Comparison of ENCODE assay signal across 24 cellular contexts in the genomic region with DNA sequence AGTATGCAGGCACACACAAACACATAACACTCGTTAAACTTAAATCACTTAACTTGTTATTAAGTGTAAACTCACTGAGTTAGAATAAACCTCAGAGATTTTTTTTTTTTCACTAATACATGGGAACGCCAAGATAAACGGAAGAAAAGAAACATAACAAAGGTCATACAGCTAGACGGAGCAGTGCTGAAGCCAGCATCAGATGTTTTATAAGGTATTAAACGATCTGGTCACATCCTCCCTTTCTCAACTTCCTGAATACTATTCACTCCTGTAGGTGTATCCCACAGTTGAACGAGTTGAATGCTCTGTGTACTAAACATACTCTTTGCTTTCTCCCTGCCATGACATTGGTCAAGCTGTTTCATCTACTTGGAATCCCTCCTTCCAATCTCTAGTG.
DNase-seq lines count a peak whose midpoint lies in the region; ATAC-seq, FAIRE-seq and TF ChIP-seq lines count a peak whose summit lies in the region.
"Had no signal": no experiment of that assay in that cellular context is flagged by ENCODE, and none has a peak within 500 bp of the region (broad histone marks: within the 10 kb centered on the region; RNA-seq: fewer than 3 reads in every experiment).

No MANE protein-coding gene starts in this region.

- peaks cover 10% of the 10 kb centered on the region for H3K9me3 ChIP-seq in Caco-2
- H3K9me3 ChIP-seq in PC-3 (ENCODE audit: low read length) = no peaks in the 10 kb centered on the region
- H3K9me3 ChIP-seq in endothelial cell of umbilical vein (replicated peaks; ENCODE audit: control insufficient read depth, insufficient read depth, low read length) = no peaks in the 10 kb centered on the region
- peaks cover 6% of the 10 kb centered on the region for H3K9me3 ChIP-seq in lower lobe of right lung
- H3K9me3 ChIP-seq in GM23248 (ENCODE audit: low read depth) = no peaks in the 10 kb centered on the region
- H3K9me3 ChIP-seq: BE2C had no signal

- H3K27ac Mint-ChIP-seq in Caco-2 (ENCODE audit: unreplicated experiment) (peak overlapping the region; percentile 16), nephron (peak overlapping the region; percentile 83 to 93 (median 88))
- no peak overlapping the region for H3K27ac Mint-ChIP-seq in activated CD8-positive, alpha-beta T cell treated with anti-CD3 and anti-CD28 coated beads for 36 hours
- H3K27ac Mint-ChIP-seq: CD4-positive, CD25-positive, alpha-beta regulatory T cell had no signal

- H3K9me1 ChIP-seq in endothelial cell of umbilical vein (replicated peaks; ENCODE audit: control insufficient read depth, extremely low read depth, insufficient read depth, low read length) = no peaks in the 10 kb centered on the region

- no peak overlapping the region for H3K9ac ChIP-seq in PC-3 (ENCODE audit: low read length)
- H3K9ac ChIP-seq in endothelial cell of umbilical vein (replicated peaks; ENCODE audit: extremely low read depth, insufficient read depth, low read length) = no peak overlapping the region
- no peak overlapping the region for H3K9ac ChIP-seq in GM23248

- H4K20me1 ChIP-seq in PC-3 (ENCODE audit: low read length) (no peaks in the 10 kb centered on the region), endothelial cell of umbilical vein (replicated peaks; ENCODE audit: control insufficient read depth, extremely low read depth, insufficient read depth, low read length) (no peaks in the 10 kb centered on the region), GM23248 (ENCODE audit: insufficient read depth) (no peaks in the 10 kb centered on the region)

- intact Hi-C loops in Caco-2 (cut with micrococcal nuclease; ENCODE audit: unreplicated experiment) = no loop called here
- intact Hi-C loops in PC-3 (cut with micrococcal nuclease) = no loop called here
- intact Hi-C loops in endothelial cell of umbilical vein (cut with micrococcal nuclease) = no loop called here
- intact Hi-C loops in lower lobe of right lung (cut with DNase I) = no loop called here
- intact Hi-C loops in activated CD8-positive, alpha-beta T cell treated with anti-CD3 and anti-CD28 coated beads for 36 hours (cut with micrococcal nuclease) = no loop called here

- DNase-seq in Caco-2 (no peak), PC-3 (peak; percentile 66), endothelial cell of umbilical vein (ENCODE audit: low read depth, low spot score) (peak; percentile 14), lower lobe of right lung (no peak), NCI-H526 (lab: John Stamatoyannopoulos, UW) (no peak), GM23248 (no peak)
- DNase-seq in activated CD8-positive, alpha-beta T cell treated with anti-CD3 and anti-CD28 coated beads for 36 hours = no peak
- DNase-seq: BE2C; CD4-positive, CD25-positive, alpha-beta regulatory T cell; COR-L47; DMS153; GF-D8; GOT3; MV-4-11; NCI-H187; NCI-H2107; NCI-H510A; NCI-H774; RPMI8226; SHP77 treated with DMSO at 0.1 percent for 48 hours had no signal

- in situ Hi-C loops in GM23248 (cut with MboI) = no loop called here

- dilution Hi-C loops in endothelial cell of umbilical vein (cut with MboI; ENCODE audit: extremely low pct_ligation_motif_present, low sequenced_read_pairs) = no loop called here

- H3K4me3 Mint-ChIP-seq in Caco-2 (ENCODE audit: unreplicated experiment) = no peak overlapping the region
- no peak overlapping the region for H3K4me3 Mint-ChIP-seq in nephron
- H3K4me3 Mint-ChIP-seq in activated CD8-positive, alpha-beta T cell treated with anti-CD3 and anti-CD28 coated beads for 36 hours = no peak overlapping the region
- H3K4me3 Mint-ChIP-seq: CD4-positive, CD25-positive, alpha-beta regulatory T cell had no signal

- POLR2A ChIA-PET in Caco-2 (lab: Charles Lee) = no interaction called here
- POLR2A ChIA-PET in PC-3 (lab: Charles Lee; ENCODE audit: unreplicated experiment) = no interaction called here
- POLR2A ChIA-PET in endothelial cell of umbilical vein (lab: Charles Lee) = interaction anchor here (0.7 kb wide), 1 partner anchor 12 kb away, joined by 3 read pairs; no protein-coding TSS in a partner anchor
- POLR2A ChIA-PET in activated CD8-positive, alpha-beta T cell treated with anti-CD3 and anti-CD28 coated beads for 36 hours (lab: Charles Lee) = no interaction called here

- no peaks in the 10 kb centered on the region for H3K27me3 Mint-ChIP-seq in Caco-2 (ENCODE audit: insufficient read depth, unreplicated experiment)
- H3K27me3 Mint-ChIP-seq in nephron (ENCODE audit: low read depth) = no peaks in the 10 kb centered on the region
- no peaks in the 10 kb centered on the region for H3K27me3 Mint-ChIP-seq in activated CD8-positive, alpha-beta T cell treated with anti-CD3 and anti-CD28 coated beads for 36 hours

- H3K4me1 Mint-ChIP-seq in Caco-2 (ENCODE audit: low read depth, unreplicated experiment) = peaks cover 38% of the 10 kb centered on the region
- H3K4me1 Mint-ChIP-seq in nephron = peaks cover 39% of the 10 kb centered on the region
- no peaks in the 10 kb centered on the region for H3K4me1 Mint-ChIP-seq in activated CD8-positive, alpha-beta T cell treated with anti-CD3 and anti-CD28 coated beads for 36 hours (ENCODE audit: low read depth)

- BruUV-seq in Caco-2 (replicated peaks; lab: Mats Ljungman, UMichigan) (no TSS peak), PC-3 (replicated peaks; lab: Mats Ljungman, UMichigan) (no TSS peak), endothelial cell of umbilical vein (replicated peaks; lab: Mats Ljungman, UMichigan) (no TSS peak)

- H3K27me3 ChIP-seq in Caco-2 (replicated peaks; ENCODE audit: control insufficient read depth, insufficient read depth, low read length) = no peaks in the 10 kb centered on the region
- no peaks in the 10 kb centered on the region for H3K27me3 ChIP-seq in PC-3 (ENCODE audit: low read length)
- no peaks in the 10 kb centered on the region for H3K27me3 ChIP-seq in endothelial cell of umbilical vein (ENCODE audit: control insufficient read depth in 2 of 2, insufficient read depth in 2 of 2, low read length in 2 of 2)
- H3K27me3 ChIP-seq in lower lobe of right lung (ENCODE audit: low read depth) = no peaks in the 10 kb centered on the region
- no peaks in the 10 kb centered on the region for H3K27me3 ChIP-seq in GM23248 (replicated peaks; ENCODE audit: insufficient read depth)
- H3K27me3 ChIP-seq: BE2C had no signal

- ATAC-seq in PC-3 (peak; percentile 100), lower lobe of right lung (no peak)
- no peak for ATAC-seq in activated CD8-positive, alpha-beta T cell treated with anti-CD3 and anti-CD28 coated beads for 36 hours
- ATAC-seq: GM12878, HCT116 had no signal

- H2AFZ ChIP-seq in PC-3 (ENCODE audit: low read length) (no peak overlapping the region), endothelial cell of umbilical vein (ENCODE audit: low read depth, low read length) (no peak overlapping the region), GM23248 (no peak overlapping the region)

- TF ChIP-seq CTCF in Caco-2 (IDR thresholded peaks at IDR 0.05; ENCODE audit: insufficient read depth in 1 of 2, low read depth in 1 of 2, low read length in 1 of 2, severe bottlenecking in 1 of 2, unreplicated experiment in 1 of 2) (no peak), PC-3 (conservative IDR thresholded peaks at IDR 0.05; ENCODE audit: low read depth, low read length) (no peak), endothelial cell of umbilical vein (IDR thresholded peaks at IDR 0.05; ENCODE audit: extremely low read depth in 1 of 2, insufficient read depth in 1 of 2, low read depth in 1 of 2, low read length in 2 of 2) (no peak), nephron (IDR thresholded peaks at IDR 0.05; ENCODE audit: unreplicated experiment in 3 of 3) (no peak), lower lobe of right lung (IDR thresholded peaks at IDR 0.05) (no peak)
- TF ChIP-seq CTCF in activated CD8-positive, alpha-beta T cell treated with anti-CD3 and anti-CD28 coated beads for 36 hours (IDR thresholded peaks at IDR 0.05) = no peak

- peaks cover 13% of the 10 kb centered on the region for H3K36me3 Mint-ChIP-seq in Caco-2 (ENCODE audit: insufficient read depth, unreplicated experiment)
- H3K36me3 Mint-ChIP-seq in nephron (ENCODE audit: low read depth) = peaks cover 36% of the 10 kb centered on the region
- H3K36me3 Mint-ChIP-seq in activated CD8-positive, alpha-beta T cell treated with anti-CD3 and anti-CD28 coated beads for 36 hours (ENCODE audit: low read depth) = no peaks in the 10 kb centered on the region
- H3K36me3 Mint-ChIP-seq: CD4-positive, CD25-positive, alpha-beta regulatory T cell had no signal

- peak overlapping the region; percentile 32 for H3K27ac ChIP-seq in PC-3 (ENCODE audit: low read length)
- H3K27ac ChIP-seq in endothelial cell of umbilical vein (ENCODE audit: insufficient read depth, low read depth, low read length) = no peak overlapping the region
- H3K27ac ChIP-seq in lower lobe of right lung = no peak overlapping the region
- no peak overlapping the region for H3K27ac ChIP-seq in GM23248

- H3K9me3 Mint-ChIP-seq in Caco-2 (ENCODE audit: unreplicated experiment) = peaks cover 19% of the 10 kb centered on the region
- peaks cover 16% of the 10 kb centered on the region for H3K9me3 Mint-ChIP-seq in nephron
- H3K9me3 Mint-ChIP-seq in activated CD8-positive, alpha-beta T cell treated with anti-CD3 and anti-CD28 coated beads for 36 hours = peaks cover 2% of the 10 kb centered on the region

- no peaks in the 10 kb centered on the region for H3F3A ChIP-seq in PC-3 (ENCODE audit: low read length, unreplicated experiment)
- H3F3A ChIP-seq in GM23248 (ENCODE audit: insufficient read depth) = peaks cover 5% of the 10 kb centered on the region; the same call in 1 of the 2 replicates

- TF ChIP-seq POLR2A in endothelial cell of umbilical vein (IDR thresholded peaks at IDR 0.05; ENCODE audit: low read depth, low read length) = no peak

- no peaks in the 10 kb centered on the region for H3K36me3 ChIP-seq in Caco-2 (ENCODE audit: control insufficient read depth, insufficient read depth, low read length)
- H3K36me3 ChIP-seq in PC-3 (ENCODE audit: low read depth, low read length) = no peaks in the 10 kb centered on the region
- H3K36me3 ChIP-seq in endothelial cell of umbilical vein (ENCODE audit: control insufficient read depth in 2 of 2, extremely low read depth in 1 of 2, insufficient read depth in 2 of 2, low read length in 2 of 2) = no peaks in the 10 kb centered on the region
- H3K36me3 ChIP-seq in lower lobe of right lung = no peaks in the 10 kb centered on the region
- peaks cover 4% of the 10 kb centered on the region; the same call in 1 of the 2 replicates for H3K36me3 ChIP-seq in GM23248 (ENCODE audit: low read depth)
- H3K36me3 ChIP-seq: BE2C had no signal

- H3K4me3 ChIP-seq in Caco-2 (ENCODE audit: low read depth, low read length) (no peak overlapping the region), PC-3 (ENCODE audit: low read length) (no peak overlapping the region), endothelial cell of umbilical vein (replicated peaks in 1 of 3; ENCODE audit: insufficient read depth in 1 of 3, low read depth in 1 of 3, low read length in 3 of 3) (no peak overlapping the region), lower lobe of right lung (no peak overlapping the region), GM23248 (no peak overlapping the region)
- H3K4me3 ChIP-seq: GM12878 had no signal

- CTCF ChIA-PET in Caco-2 (lab: Charles Lee) = no interaction called here
- CTCF ChIA-PET in PC-3 (lab: Charles Lee) = interaction anchor here (1.0 kb wide), 2 partner anchors 97 to 117 kb away, joined by 3 read pairs; no protein-coding TSS in a partner anchor
- CTCF ChIA-PET in endothelial cell of umbilical vein (lab: Charles Lee) = no interaction called here
- CTCF ChIA-PET in activated CD8-positive, alpha-beta T cell treated with anti-CD3 and anti-CD28 coated beads for 36 hours (lab: Charles Lee) = interaction anchor here (0.7 to 1.6 kb wide), 3 partner anchors 18 to 109 kb away, joined by 3 to 4 read pairs (median 3); no protein-coding TSS in a partner anchor

- WGBS in GM23248 (ENCODE audit: low coverage in 1 of 2, low lambda C conversion rate in 2 of 2, missing lambda C conversion rate in 2 of 2), 2 experiments = 87% methylated on average over 6 of the region's 6 CpGs

- no peaks in the 10 kb centered on the region for H3K9me2 ChIP-seq in PC-3 (replicated peaks; ENCODE audit: low read length)
- H3K9me2 ChIP-seq in GM23248 (ENCODE audit: insufficient read depth) = no peaks in the 10 kb centered on the region

- H3K79me2 ChIP-seq in PC-3 (ENCODE audit: low read length) (no peaks in the 10 kb centered on the region), endothelial cell of umbilical vein (ENCODE audit: control insufficient read depth, insufficient read depth, low read length) (no peaks in the 10 kb centered on the region), GM23248 (ENCODE audit: insufficient read depth) (no peaks in the 10 kb centered on the region)

- H3K4me1 ChIP-seq in Caco-2 = peaks cover 43% of the 10 kb centered on the region
- H3K4me1 ChIP-seq in PC-3 (ENCODE audit: insufficient read depth, low read length) = peaks cover 16% of the 10 kb centered on the region
- no peaks in the 10 kb centered on the region for H3K4me1 ChIP-seq in endothelial cell of umbilical vein (ENCODE audit: control insufficient read depth, extremely low read depth, insufficient read depth, low read length)
- no peaks in the 10 kb centered on the region for H3K4me1 ChIP-seq in lower lobe of right lung
- H3K4me1 ChIP-seq in GM23248 (ENCODE audit: insufficient read depth) = no peaks in the 10 kb centered on the region; the same call in 1 of the 2 replicates
- H3K4me1 ChIP-seq: BE2C had no signal

- H3K4me2 ChIP-seq in PC-3 (ENCODE audit: low read length) (peak overlapping the region; percentile 39), endothelial cell of umbilical vein (ENCODE audit: insufficient read depth, low read length) (no peak overlapping the region), GM23248 (ENCODE audit: unreplicated experiment) (no peak overlapping the region)

- FAIRE-seq in endothelial cell of umbilical vein (lab: Jason Lieb, UNC) = no peak
- FAIRE-seq: GM12878, GM18507 had no signal

Comparison
In these comparisons a context has a peak if more than half of its experiments do, and no peak if none do; other contexts are left out.
1. DNase-seq: peak in PC-3 (single experiment) and endothelial cell of umbilical vein (single experiment); none in Caco-2 (0 of 2), lower lobe of right lung (single experiment), NCI-H526 (0 of 2), activated CD8-positive, alpha-beta T cell treated with anti-CD3 and anti-CD28 coated beads for 36 hours (single experiment) and GM23248 (single experiment).
2. CTCF ChIA-PET loops: an anchor here in PC-3 (1.0 kb wide) and activated CD8-positive, alpha-beta T cell treated with anti-CD3 and anti-CD28 coated beads for 36 hours (0.7 to 1.6 kb wide); none called in Caco-2 and endothelial cell of umbilical vein.